ENCODE assay signal across 32 cellular contexts in the genomic region with DNA sequence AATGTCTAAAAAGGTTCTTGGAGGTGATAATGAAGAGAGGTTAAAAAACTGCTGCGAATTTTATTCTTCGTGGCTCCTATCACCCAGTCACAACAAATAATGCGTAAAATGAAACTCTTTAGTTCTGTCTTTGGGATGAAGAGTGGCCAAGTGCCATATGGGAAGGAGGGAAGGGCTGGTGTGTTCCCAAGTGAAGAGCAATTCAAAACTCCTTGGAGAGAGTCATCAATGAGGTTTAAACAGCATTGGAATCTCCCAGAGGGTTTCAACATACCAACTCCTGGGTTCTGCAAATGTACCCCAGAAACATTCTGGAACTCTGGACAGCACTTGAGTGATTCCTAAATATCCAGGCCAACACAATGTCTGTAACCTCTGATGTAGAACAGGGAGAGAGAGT.
"Had no signal": no experiment of that assay in that cellular context is flagged by ENCODE, and none has a peak within 500 bp of the region (broad histone marks: within the 10 kb centered on the region; RNA-seq: fewer than 3 reads in every experiment).

No MANE protein-coding gene starts in this region.

- H3K27ac Mint-ChIP-seq: activated CD8-positive, alpha-beta T cell treated with anti-CD3 and anti-CD28 coated beads for 36 hours; activated naive CD8-positive, alpha-beta T cell treated with anti-CD3 and anti-CD28 coated beads for 36 hours; activated T-cell treated with anti-CD3 and anti-CD28 coated beads, Interleukin-2, amount 50 U/mL, for 72 hours; activated T-helper 17 cell treated with anti-CD3 and anti-CD28 coated beads, Interleukin-2, amount 50 U/mL, for 72 hours had no signal

- H3K27me3 ChIP-seq: ascending aorta, Peyer's patch had no signal

- H3K27ac ChIP-seq: ascending aorta, Peyer's patch, WERI-Rb-1 had no signal

- H3K27me3 Mint-ChIP-seq: activated CD8-positive, alpha-beta T cell treated with anti-CD3 and anti-CD28 coated beads for 36 hours; activated naive CD8-positive, alpha-beta T cell treated with anti-CD3 and anti-CD28 coated beads for 36 hours; activated T-helper 17 cell treated with anti-CD3 and anti-CD28 coated beads, Interleukin-2, amount 50 U/mL, for 72 hours had no signal

- H3K4me3 Mint-ChIP-seq: activated CD8-positive, alpha-beta T cell treated with anti-CD3 and anti-CD28 coated beads for 36 hours; activated naive CD8-positive, alpha-beta T cell treated with anti-CD3 and anti-CD28 coated beads for 36 hours; activated T-cell treated with anti-CD3 and anti-CD28 coated beads, Interleukin-2, amount 50 U/mL, for 72 hours; activated T-helper 17 cell treated with anti-CD3 and anti-CD28 coated beads, Interleukin-2, amount 50 U/mL, for 72 hours had no signal

- H3K4me1 ChIP-seq: ascending aorta, Peyer's patch had no signal

- DNase-seq: activated CD4-positive, alpha-beta T cell treated with anti-CD3 and anti-CD28 coated beads for 1 hour; activated CD4-positive, alpha-beta T cell treated with anti-CD3 and anti-CD28 coated beads for 48 hours; activated CD4-positive, CD25-positive, alpha-beta regulatory T cell; activated CD8-positive, alpha-beta T cell treated with anti-CD3 and anti-CD28 coated beads for 36 hours; activated effector memory CD4-positive, alpha-beta T cell treated with anti-CD3 and anti-CD28 coated beads, Interleukin-2, amount 50 U/mL, for 16 hours; activated naive CD4-positive, alpha-beta T cell; activated naive CD4-positive, alpha-beta T cell treated with anti-CD3 and anti-CD28 coated beads, Interleukin-2, amount 50 U/mL, for 16 hours; activated naive CD8-positive, alpha-beta T cell treated with anti-CD3 and anti-CD28 coated beads for 36 hours; activated T-cell treated with anti-CD3 and anti-CD28 coated beads, Interleukin-2, amount 50 U/mL, for 1 hour; activated T-cell treated with anti-CD3 and anti-CD28 coated beads, Interleukin-2, amount 50 U/mL, for 72 hours; amniotic stem cell; IMR-90; NCI-H1092 treated with DMSO at 0.1 percent for 48 hours; NCI-H146; NCI-H187; NCI-H2029 treated with DMSO at 0.1 percent for 48 hours; NCI-H2107; NCI-H226; NCI-H446 treated with DMSO at 0.1 percent for 48 hours; NCI-H526; NCI-H748 treated with DMSO at 0.1 percent for 48 hours; NK-92 treated with Interleukin-12 subunit alpha and Interleukin-12 subunit beta, amount 100 ng/mL, for 24 hours; PC-3; Peyer's patch; RPMI8226; SW 1271; T-helper 1 cell; T1000; WERI-Rb-1 had no signal

- H3K9me3 ChIP-seq: Peyer's patch had no signal

- H3K36me3 ChIP-seq: ascending aorta, Peyer's patch, WERI-Rb-1 had no signal

- H3K4me3 ChIP-seq: ascending aorta, K562, Peyer's patch had no signal
